In the genomic region with DNA sequence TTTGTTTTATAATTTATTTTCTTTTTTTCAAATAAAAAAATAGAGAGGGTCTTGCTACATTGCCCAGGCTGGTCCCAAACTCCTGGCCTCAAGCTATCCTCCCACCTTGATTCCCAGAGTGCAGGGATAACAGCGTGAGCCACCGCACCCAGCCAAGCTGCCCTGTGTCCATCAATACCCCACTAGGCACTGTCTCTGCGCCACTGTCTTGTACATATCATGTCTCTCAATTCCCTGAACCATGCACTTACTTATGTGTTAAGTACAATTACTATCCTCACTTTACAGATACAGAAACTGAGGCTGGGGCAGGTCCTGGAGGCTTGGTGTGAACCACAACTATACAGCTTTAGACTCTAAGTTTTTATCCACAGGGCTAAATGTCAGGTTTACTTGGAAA, we compare ENCODE assay signal across 13 cellular contexts.
"Had no signal": no experiment of that assay in that cellular context is flagged by ENCODE, and none has a peak within 500 bp of the region (broad histone marks: within the 10 kb centered on the region; RNA-seq: fewer than 3 reads in every experiment).

No MANE protein-coding gene starts in this region.

- H3K9me3 ChIP-seq: ovary, tibial artery had no signal

- H3K4me3 ChIP-seq: lung, neural progenitor cell, ovary, SK-N-MC, tibial artery had no signal

- H3K27me3 ChIP-seq: neural progenitor cell, ovary, tibial artery had no signal

- DNase-seq: activated CD4-positive, alpha-beta T cell treated with anti-CD3 and anti-CD28 coated beads for 4 hours; activated effector memory CD4-positive, alpha-beta T cell treated with anti-CD3 and anti-CD28 coated beads, Interleukin-2, amount 50 U/mL, for 16 hours; activated T-cell treated with anti-CD3 and anti-CD28 coated beads for 4 hours; left colon; midbrain; ovary; stimulated activated CD4-positive, alpha-beta T cell treated with anti-CD3 and anti-CD28 coated beads, Interleukin-1b, Interleukin-23, amount 100 ng/mL, for 48 hours; tibial artery had no signal

- H2AFZ ChIP-seq: neural progenitor cell had no signal

- H3K36me3 ChIP-seq: neural progenitor cell, ovary had no signal

- H3K4me2 ChIP-seq: neural progenitor cell had no signal

- H3K27ac ChIP-seq: epithelial cell of prostate, neural progenitor cell, ovary, SK-N-MC, tibial artery had no signal

- H3K4me3 Mint-ChIP-seq: neural progenitor cell had no signal

- H3K27ac Mint-ChIP-seq: neural progenitor cell had no signal

- H3K9me3 Mint-ChIP-seq: neural progenitor cell had no signal

- ATAC-seq: left colon, Right ventricle myocardium inferior had no signal

- H3K9ac ChIP-seq: neural progenitor cell had no signal
